In the genomic region with DNA sequence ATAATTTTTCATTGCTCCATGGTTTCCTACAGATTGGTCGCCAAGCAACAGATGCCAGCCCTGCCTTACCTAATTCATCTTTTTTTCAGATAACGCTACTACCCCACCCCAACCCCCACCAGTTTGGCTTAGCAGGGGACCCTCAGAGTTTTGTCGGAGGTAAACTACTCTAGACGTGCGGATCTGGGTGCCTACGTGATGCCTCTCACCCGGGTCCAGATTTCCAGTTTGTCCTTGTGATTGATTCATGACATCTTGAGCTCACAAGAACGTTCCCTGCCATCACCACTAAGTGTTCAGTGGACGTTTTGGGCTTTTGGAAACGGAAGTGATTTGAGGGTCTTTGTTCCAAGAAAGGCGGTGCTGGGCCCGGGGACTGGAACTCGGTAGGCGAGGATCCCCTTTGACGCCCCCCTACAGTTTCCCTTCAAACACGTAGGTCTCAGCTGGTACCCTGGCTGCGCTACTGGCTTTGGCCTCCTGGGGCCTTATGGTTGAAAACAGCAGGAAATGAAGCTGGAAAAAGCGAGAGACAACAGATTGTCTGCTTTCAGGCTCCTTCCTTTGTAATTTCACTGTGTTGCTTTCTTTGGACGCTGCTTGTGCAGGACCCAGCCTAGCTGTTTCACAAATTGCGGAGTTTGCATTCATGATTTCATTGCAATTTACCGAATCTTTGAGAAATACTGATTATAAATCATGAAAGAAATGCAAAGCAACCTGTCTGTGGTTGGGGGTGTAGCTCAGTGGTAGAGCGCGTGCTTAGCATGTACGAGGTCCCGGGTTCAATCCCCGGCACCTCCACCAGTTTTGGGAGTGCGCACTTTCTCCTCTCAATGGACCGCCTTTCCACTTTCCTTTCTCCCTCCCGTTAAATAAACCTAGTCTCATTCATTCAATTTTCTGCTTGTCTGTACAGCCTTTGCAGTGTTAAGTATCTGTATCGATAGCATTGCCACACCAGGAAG, we compare ENCODE assay signal across 9 cellular contexts.
DNase-seq lines count a peak whose midpoint lies in the region; FAIRE-seq and TF ChIP-seq lines count a peak whose summit lies in the region.
"Had no signal": no experiment of that assay in that cellular context is flagged by ENCODE, and none has a peak within 500 bp of the region (broad histone marks: within the 10 kb centered on the region; RNA-seq: fewer than 3 reads in every experiment).

No MANE protein-coding gene starts in this region.

- DNase-seq in NOMO-1 (lab: John Stamatoyannopoulos, UW; ENCODE audit: unreplicated experiment in 2 of 2) (peak; percentile 43 to 47), NOMO-1 treated with dmso at 0.1 percent for 144 hours (lab: John Stamatoyannopoulos, UW; ENCODE audit: unreplicated experiment) (no peak), HTR-8/SVneo (ENCODE audit: insufficient read length, low spot score) (peak; percentile 88), astrocyte of the cerebellum (ENCODE audit: low read depth) (no peak), kidney glomerular epithelial cell (lab: John Stamatoyannopoulos, UW) (peak; percentile 84), type B pancreatic cell (ENCODE audit: extremely low spot score, unreplicated experiment) (no peak), small intestine (no peak)

- in situ Hi-C loops in astrocyte of the cerebellum (cut with HindIII; ENCODE audit: low sequenced_read_pairs), result no loop called here

- H3K79me2 ChIP-seq in OCI-LY3 (ENCODE audit: low read length), result no peaks in the 10 kb centered on the region

- no peaks in the 10 kb centered on the region for H3K9me3 Mint-ChIP-seq in type B pancreatic cell

- H3K27me3 ChIP-seq in OCI-LY3 (ENCODE audit: low read depth, low read length) (no peaks in the 10 kb centered on the region), small intestine (ENCODE audit: control insufficient read depth in 2 of 2, insufficient read depth in 2 of 2, low read length in 2 of 2) (peaks cover 0 to 23% of the 10 kb centered on the region in 2 donors)

- no peaks in the 10 kb centered on the region for H3K36me3 ChIP-seq in OCI-LY3 (replicated peaks; ENCODE audit: low read depth, low read length)
- H3K36me3 ChIP-seq in small intestine (ENCODE audit: control insufficient read depth in 2 of 2, insufficient read depth in 2 of 2, low read length in 2 of 2), result no peaks in the 10 kb centered on the region

- H3K4me3 Mint-ChIP-seq in type B pancreatic cell, result peak overlapping the region; percentile 84

- H4K20me1 ChIP-seq in OCI-LY3 (ENCODE audit: insufficient read depth, low read length), result no peaks in the 10 kb centered on the region

- H3K4me1 Mint-ChIP-seq in type B pancreatic cell (ENCODE audit: unreplicated experiment), result peaks cover 17% of the 10 kb centered on the region

- H3K27me3 Mint-ChIP-seq in type B pancreatic cell, result no peaks in the 10 kb centered on the region

- H3K4me3 ChIP-seq in OCI-LY3 (ENCODE audit: low read length) (peak overlapping the region; percentile 95), astrocyte of the cerebellum (ENCODE audit: low read depth, low read length) (peak overlapping the region; percentile 43), small intestine (ENCODE audit: low read depth in 1 of 2, low read length in 2 of 2) (no peak overlapping the region)

- FAIRE-seq in HTR-8/SVneo (lab: Jason Lieb, UNC), result no peak
- FAIRE-seq in small intestine (lab: Jason Lieb, UNC), result no peak
- FAIRE-seq: islet of Langerhans had no signal

- H3K27ac ChIP-seq in OCI-LY3 (ENCODE audit: low read length) (peak overlapping the region; percentile 56), small intestine (ENCODE audit: low read depth in 1 of 2, low read length in 1 of 2) (no peak overlapping the region)

- peak overlapping the region; percentile 86 for H3K4me2 ChIP-seq in OCI-LY3 (ENCODE audit: low read length)

- 4 to 8% (median 7%) methylated on average over 30 of the region's 30 CpGs for WGBS in small intestine, 3 donors

- H3K27ac Mint-ChIP-seq in type B pancreatic cell, result peak overlapping the region; percentile 77

- H3K36me3 Mint-ChIP-seq in type B pancreatic cell, result no peaks in the 10 kb centered on the region

- H3K9ac ChIP-seq in OCI-LY3 (ENCODE audit: low read length), result peak overlapping the region; percentile 68

- H3K4me1 ChIP-seq in OCI-LY3 (ENCODE audit: low read length) (no peaks in the 10 kb centered on the region), small intestine (ENCODE audit: control insufficient read depth in 2 of 2, insufficient read depth in 1 of 2, low read depth in 1 of 2, low read length in 1 of 2) (no peaks in the 10 kb centered on the region)

- peak overlapping the region; percentile 99 for H2AFZ ChIP-seq in OCI-LY3 (ENCODE audit: low read depth, low read length)

- H3K9me3 ChIP-seq in OCI-LY3 (ENCODE audit: insufficient read depth, low read length) (no peaks in the 10 kb centered on the region), small intestine (ENCODE audit: control insufficient read depth, low read depth) (no peaks in the 10 kb centered on the region)

- TF ChIP-seq CTCF in OCI-LY3 (IDR thresholded peaks at IDR 0.05; ENCODE audit: low read depth, low read length) (peak; percentile 24), astrocyte of the cerebellum (IDR thresholded peaks at IDR 0.05; ENCODE audit: low read depth, low read length, missing control alignments) (peak; percentile 52), type B pancreatic cell (conservative IDR thresholded peaks at IDR 0.05) (peak; percentile 73)

Comparison
In these comparisons a context has a peak if more than half of its experiments do, and no peak if none do; other contexts are left out.
1. DNase-seq: peak in NOMO-1 (2 of 2), HTR-8/SVneo (single experiment) and kidney glomerular epithelial cell (single experiment); none in NOMO-1 treated with dmso at 0.1 percent for 144 hours (single experiment), astrocyte of the cerebellum (single experiment), type B pancreatic cell (single experiment) and small intestine (single experiment).
2. H3K4me3 ChIP-seq: peak in OCI-LY3 (single experiment) and astrocyte of the cerebellum (single experiment); none in small intestine (0 of 2).
3. Peak in every context shown above with its lines, with median percentiles within 50 percentile points of each other: CTCF ChIP-seq.